ENCODE assay signal across 19 cellular contexts in the genomic region with DNA sequence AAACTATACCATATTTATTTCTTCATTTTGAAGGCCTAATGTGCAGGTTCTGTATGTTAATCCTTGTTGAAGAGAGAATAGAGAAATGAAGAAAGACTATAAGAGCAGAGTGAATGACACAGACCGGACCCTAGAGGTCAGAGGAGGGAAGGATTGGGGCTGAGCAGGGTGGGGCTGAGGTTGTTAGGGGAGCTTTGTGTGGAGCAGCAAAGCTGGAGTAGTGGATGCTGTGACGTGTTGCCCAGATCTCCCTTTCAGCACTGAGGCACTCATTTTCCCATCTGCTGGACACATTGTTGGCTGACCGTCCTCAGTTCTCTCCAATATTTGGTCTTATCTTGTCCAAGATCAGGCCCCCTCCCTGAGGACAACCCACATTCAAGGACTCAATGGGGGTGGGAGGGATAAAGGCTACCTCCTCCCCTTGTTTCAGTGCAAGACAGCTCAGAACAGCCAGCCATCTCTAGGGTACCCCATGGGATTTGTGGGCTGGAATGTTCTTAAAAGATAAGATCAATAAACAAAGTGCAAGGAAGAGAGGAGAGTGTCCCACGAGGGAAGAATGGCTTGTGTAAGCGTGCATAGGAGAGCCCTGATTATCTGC.
DNase-seq lines count a peak whose midpoint lies in the region; ATAC-seq and TF ChIP-seq lines count a peak whose summit lies in the region.
"Had no signal": no experiment of that assay in that cellular context is flagged by ENCODE, and none has a peak within 500 bp of the region (broad histone marks: within the 10 kb centered on the region; RNA-seq: fewer than 3 reads in every experiment).

No MANE protein-coding gene starts in this region.

- peaks cover 58% of the 10 kb centered on the region for H3K4me1 Mint-ChIP-seq in neural progenitor cell
- H3K4me1 Mint-ChIP-seq in T-helper 17 cell = no peaks in the 10 kb centered on the region
- H3K4me1 Mint-ChIP-seq: CD4-positive, CD25-positive, alpha-beta regulatory T cell had no signal

- DNase-seq in choroid plexus epithelial cell (ENCODE audit: low read depth) (peak; percentile 5), left cardiac atrium (peak; percentile 21), neural progenitor cell (ENCODE audit: low spot score) (no peak), dermis blood vessel endothelial cell (no peak), HAP-1 (ENCODE audit: low spot score in 2 of 2) (no peak), T-helper 17 cell (no peak), NCI-H748 (lab: John Stamatoyannopoulos, UW; ENCODE audit: unreplicated experiment) (no peak)
- DNase-seq: Calu3; CD4-positive, CD25-positive, alpha-beta regulatory T cell; H9; MM.1S; NCI-H1417; NCI-H1930; NCI-H510A treated with DMSO at 0.1 percent for 48 hours; OCI-M1 had no signal

- H3K9ac ChIP-seq in BLaER1 = no peak overlapping the region
- no peak overlapping the region for H3K9ac ChIP-seq in neural progenitor cell

- H3K27me3 ChIP-seq in BLaER1 (no peaks in the 10 kb centered on the region), neural progenitor cell (no peaks in the 10 kb centered on the region), HAP-1 (ENCODE audit: low read depth) (no peaks in the 10 kb centered on the region)

- no peak overlapping the region for H3K4me3 ChIP-seq in BLaER1
- no peak overlapping the region for H3K4me3 ChIP-seq in choroid plexus epithelial cell (ENCODE audit: low read depth, low read length)
- no peak overlapping the region for H3K4me3 ChIP-seq in neural progenitor cell
- no peak overlapping the region for H3K4me3 ChIP-seq in HAP-1
- H3K4me3 ChIP-seq: SK-N-MC had no signal

- H3K4me2 ChIP-seq in BLaER1 (peak overlapping the region; percentile 66), neural progenitor cell (no peak overlapping the region)

- H3K4me1 ChIP-seq in BLaER1 (peaks cover 20% of the 10 kb centered on the region), neural progenitor cell (peaks cover 13% of the 10 kb centered on the region), HAP-1 (peaks cover 25% of the 10 kb centered on the region)

- H3K27ac Mint-ChIP-seq in neural progenitor cell (peak overlapping the region; percentile 81), T-helper 17 cell (no peak overlapping the region)

- no peaks in the 10 kb centered on the region for H4K20me1 ChIP-seq in BLaER1
- no peaks in the 10 kb centered on the region for H4K20me1 ChIP-seq in neural progenitor cell (ENCODE audit: low read depth)

- H3F3A ChIP-seq in neural progenitor cell (ENCODE audit: low read depth) = no peaks in the 10 kb centered on the region

- no peak overlapping the region for H3K4me3 Mint-ChIP-seq in neural progenitor cell
- no peak overlapping the region for H3K4me3 Mint-ChIP-seq in T-helper 17 cell
- H3K4me3 Mint-ChIP-seq: CD4-positive, CD25-positive, alpha-beta regulatory T cell; H9 had no signal

- H2AFZ ChIP-seq in neural progenitor cell (replicated peaks) = no peak overlapping the region

- H3K36me3 ChIP-seq in BLaER1 = no peaks in the 10 kb centered on the region
- no peaks in the 10 kb centered on the region for H3K36me3 ChIP-seq in neural progenitor cell
- H3K36me3 ChIP-seq in HAP-1 (replicated peaks) = no peaks in the 10 kb centered on the region

- no peak for TF ChIP-seq CTCF in choroid plexus epithelial cell (conservative IDR thresholded peaks at IDR 0.05; ENCODE audit: low read depth, low read length)
- TF ChIP-seq CTCF in neural progenitor cell (IDR thresholded peaks at IDR 0.05) = no peak

- H3K36me3 Mint-ChIP-seq in neural progenitor cell (no peaks in the 10 kb centered on the region), T-helper 17 cell (ENCODE audit: low read depth) (no peaks in the 10 kb centered on the region)
- H3K36me3 Mint-ChIP-seq: CD4-positive, CD25-positive, alpha-beta regulatory T cell had no signal

- peaks cover 2% of the 10 kb centered on the region for H3K9me3 Mint-ChIP-seq in neural progenitor cell
- H3K9me3 Mint-ChIP-seq: H9 had no signal

- H3K9me3 ChIP-seq in BLaER1 (no peaks in the 10 kb centered on the region), neural progenitor cell (ENCODE audit: low read depth) (no peaks in the 10 kb centered on the region), HAP-1 (no peaks in the 10 kb centered on the region), T-helper 17 cell (ENCODE audit: control insufficient read depth, low read length, poor library complexity, severe bottlenecking) (no peaks in the 10 kb centered on the region)

- no peaks in the 10 kb centered on the region for H3K79me2 ChIP-seq in neural progenitor cell (ENCODE audit: low read depth)

- intact Hi-C loops in left cardiac atrium (cut with DNase I) = no loop called here

- H3K27me3 Mint-ChIP-seq in neural progenitor cell (ENCODE audit: insufficient read depth, low read depth) = peaks cover 6% of the 10 kb centered on the region
- no peaks in the 10 kb centered on the region for H3K27me3 Mint-ChIP-seq in T-helper 17 cell

- ATAC-seq in left cardiac atrium = peak in 1 of 2 donors; percentile 39
- no peak for ATAC-seq in T-helper 17 cell
- ATAC-seq: HepG2 had no signal

- in situ Hi-C loops in HAP-1 (cut with MboI; ENCODE audit: low sequenced_read_pairs) = no loop called here

- H3K27ac ChIP-seq in BLaER1 = no peak overlapping the region
- no peak overlapping the region for H3K27ac ChIP-seq in neural progenitor cell
- H3K27ac ChIP-seq: RWPE1, SK-N-MC had no signal

Comparison
In these comparisons a context has a peak if more than half of its experiments do, and no peak if none do; other contexts are left out.
1. DNase-seq: peak in choroid plexus epithelial cell (single experiment) and left cardiac atrium (single experiment); none in neural progenitor cell (single experiment), dermis blood vessel endothelial cell (single experiment), HAP-1 (0 of 2), T-helper 17 cell (0 of 3) and NCI-H748 (single experiment).